8 cellular contexts compared by ENCODE assay signal in genomic region chr1:44631333-44631646, GRCh38. TPM values are rescaled to one million over a fixed set of nuclear protein-coding genes. Genes with fewer than 3 reads are reported as not detected.
DNase-seq lines count a peak whose midpoint lies in the region; ATAC-seq and TF ChIP-seq lines count a peak whose summit lies in the region.

No MANE protein-coding gene starts in this region.

- peak; percentile 59 for DNase-seq in NCI-H510A treated with DMSO at 0.1 percent for 48 hours (lab: John Stamatoyannopoulos, UW)
- no peak for DNase-seq in NCI-H510A (lab: John Stamatoyannopoulos, UW)
- DNase-seq in NT2/D1 (ENCODE audit: low read depth, low spot score) = no peak
- DNase-seq in osteocyte (ENCODE audit: extremely low spot score, unreplicated experiment) = no peak
- no peak for DNase-seq in NCI-H524 (lab: John Stamatoyannopoulos, UW)
- DNase-seq in NK-92 (lab: John Stamatoyannopoulos, UW; ENCODE audit: unreplicated experiment) = no peak

- H3K36me3 ChIP-seq in NT2/D1 (ENCODE audit: insufficient read depth, insufficient read length, low read length) = peaks cover 39% of the 10 kb centered on the region
- H3K36me3 ChIP-seq in endocrine pancreas (ENCODE audit: control insufficient read depth, insufficient read depth, low read length) = peaks cover 7% of the 10 kb centered on the region

- peaks cover 20% of the 10 kb centered on the region for H3K36me3 Mint-ChIP-seq in osteocyte (ENCODE audit: unreplicated experiment)

- peak overlapping the region; percentile 67 for H3K4me3 ChIP-seq in NT2/D1 (ENCODE audit: insufficient read length, low read depth)
- peak overlapping the region; percentile 16 for H3K4me3 ChIP-seq in endocrine pancreas (ENCODE audit: control insufficient read depth, insufficient read depth, low read length)

- H3K27me3 Mint-ChIP-seq in osteocyte (ENCODE audit: unreplicated experiment) = no peaks in the 10 kb centered on the region

- peak overlapping the region; percentile 81 for H3K4me3 Mint-ChIP-seq in osteocyte (ENCODE audit: unreplicated experiment)

- H3K9me3 ChIP-seq in NT2/D1 (ENCODE audit: insufficient read depth, low read length) = no peaks in the 10 kb centered on the region
- H3K9me3 ChIP-seq in endocrine pancreas (ENCODE audit: control insufficient read depth, low read length) = no peaks in the 10 kb centered on the region

- no peaks in the 10 kb centered on the region for H3K27me3 ChIP-seq in NT2/D1 (ENCODE audit: insufficient read depth, insufficient read length)
- no peaks in the 10 kb centered on the region for H3K27me3 ChIP-seq in endocrine pancreas (ENCODE audit: control insufficient read depth, insufficient read depth, low read length)

- no peaks in the 10 kb centered on the region for H3K9me3 Mint-ChIP-seq in osteocyte (ENCODE audit: unreplicated experiment)

- peaks cover 14% of the 10 kb centered on the region for H3K4me1 ChIP-seq in NT2/D1 (ENCODE audit: insufficient read depth, insufficient read length)
- H3K4me1 ChIP-seq in endocrine pancreas (ENCODE audit: control insufficient read depth, insufficient read depth, low read length) = no peaks in the 10 kb centered on the region

- H3K9ac ChIP-seq in NT2/D1 (ENCODE audit: insufficient read length, low read depth) = peak overlapping the region; percentile 89
- H3K9ac ChIP-seq in endocrine pancreas (ENCODE audit: control insufficient read depth, insufficient read depth, low read length) = peak overlapping the region; percentile 47

- peaks cover 21% of the 10 kb centered on the region for H3K4me1 Mint-ChIP-seq in osteocyte (ENCODE audit: unreplicated experiment)

- H3K27ac Mint-ChIP-seq in osteocyte (ENCODE audit: unreplicated experiment) = peak overlapping the region; percentile 97

- no peak for TF ChIP-seq CTCF in osteocyte (IDR thresholded peaks at IDR 0.05)

- no peak for ATAC-seq in HG02973 (IDR thresholded peaks at IDR 0.05; ENCODE audit: unreplicated experiment)

RNA-seq across cellular contexts. Expression of gene TMEM53, which starts 43.0 kb away (rescaled TPM):
- 6.6 and 7.6 TPM in 2 replicates for total RNA-seq in osteocyte

RNA-seq across cellular contexts. Expression of gene ARMH1, which starts 43.2 kb away (rescaled TPM):
- 2.7 and 3.0 TPM in 2 replicates for total RNA-seq in osteocyte
